17 cellular contexts compared by ENCODE assay signal in genomic region chr4:80033581-80033980, GRCh38. TPM values are rescaled to one million over a fixed set of nuclear protein-coding genes. Genes with fewer than 3 reads are reported as not detected.
A peak's percentile ranks its signal among the peaks of the same experiment; 100 is the strongest.
DNase-seq lines count a peak whose midpoint lies in the region; ATAC-seq, FAIRE-seq and TF ChIP-seq lines count a peak whose summit lies in the region.
"Had no signal": no experiment of that assay in that cellular context is flagged by ENCODE, and none has a peak within 500 bp of the region (broad histone marks: within the 10 kb centered on the region; RNA-seq: fewer than 3 reads in every experiment).

No MANE protein-coding gene starts in this region.

- TF ChIP-seq CTCF in HepG2 (CRISPR knock-in tag; IDR thresholded peaks at IDR 0.05) (no peak), right lobe of liver (IDR thresholded peaks at IDR 0.05) (no peak), RWPE1 (conservative IDR thresholded peaks at IDR 0.05; ENCODE audit: low read depth) (peak; percentile 17; the same call in 1 of the 2 replicates), fibroblast of mammary gland (conservative IDR thresholded peaks at IDR 0.05; ENCODE audit: control insufficient read depth, insufficient read depth, low read depth, low read length) (peak; percentile 6)

- H3K4me3 ChIP-seq in HepG2 (replicated peaks in 1 of 3; ENCODE audit: insufficient read depth in 1 of 3, low read depth in 2 of 3, low read length in 3 of 3) = no peak overlapping the region
- H3K4me3 ChIP-seq in right lobe of liver = no peak overlapping the region
- H3K4me3 ChIP-seq in fibroblast of mammary gland (ENCODE audit: control insufficient read depth, low read depth, low read length) = no peak overlapping the region

- ATAC-seq in HepG2 (peak; percentile 41; the same call in 1 of the 3 replicates), right lobe of liver (no peak), GM18870 (IDR thresholded peaks at IDR 0.05; ENCODE audit: unreplicated experiment) (no peak)
- ATAC-seq: stimulated activated naive CD8-positive, alpha-beta T cell treated with anti-CD3 and anti-CD28 coated beads, Interleukin-15, amount 100 ng/mL, for 72 hours had no signal

- POLR2A ChIA-PET in HepG2 (lab: Yijun Ruan, JAX) = no interaction called here
- POLR2A ChIA-PET in RWPE1 (lab: Yijun Ruan, JAX; ENCODE audit: low non-redundant PET) = no interaction called here

- no peaks in the 10 kb centered on the region for H4K20me1 ChIP-seq in HepG2 (ENCODE audit: insufficient read depth, low read length)

- H3K9me3 ChIP-seq in HepG2 (ENCODE audit: low read length) (no peaks in the 10 kb centered on the region), right lobe of liver (no peaks in the 10 kb centered on the region)

- no peak overlapping the region for H2AFZ ChIP-seq in HepG2 (ENCODE audit: low read length)

- no peak for DNase-seq in HepG2 (ENCODE audit: low spot score)
- DNase-seq in right lobe of liver = no peak
- no peak for DNase-seq in RWPE1 (ENCODE audit: low spot score)
- no peak for DNase-seq in fibroblast of mammary gland (ENCODE audit: low read depth)
- no peak for DNase-seq in cerebellum (ENCODE audit: low spot score)
- no peak for DNase-seq in medulla oblongata (ENCODE audit: extremely low spot score)
- DNase-seq in HPDE6-E6E7 (ENCODE audit: extremely low spot score) = no peak
- DNase-seq: activated CD4-positive, alpha-beta T cell treated with anti-CD3 and anti-CD28 coated beads, Interleukin-2, amount 50 U/mL, for 48 hours; hypothalamus; kidney; MV-4-11; NCI-H2081; NCI-H526; retina; stimulated activated naive CD8-positive, alpha-beta T cell treated with anti-CD3 and anti-CD28 coated beads, Interleukin-15, amount 100 ng/mL, for 72 hours had no signal

- FAIRE-seq in HepG2 (lab: Jason Lieb, UNC) = no peak
- FAIRE-seq: kidney, TTC549 had no signal

- H3K36me3 ChIP-seq in HepG2 (replicated peaks in 1 of 2; ENCODE audit: control insufficient read depth in 1 of 2, insufficient read depth in 2 of 2, low read length in 2 of 2) (no peaks in the 10 kb centered on the region), right lobe of liver (peaks cover 0 to 38% (median 2%) of the 10 kb centered on the region in 4 donors)

- no peaks in the 10 kb centered on the region for H3K79me2 ChIP-seq in HepG2 (ENCODE audit: insufficient read depth, low read length)

- intact Hi-C loops in HepG2 (cut with micrococcal nuclease; ENCODE audit: unreplicated experiment) = no loop called here
- intact Hi-C loops in right lobe of liver (cut with DNase I) = no loop called here

- TF ChIP-seq EP300 in HepG2 (IDR thresholded peaks at IDR 0.05; ENCODE audit: low read depth in 2 of 2, low read length in 2 of 2) (no peak), HepG2 (CRISPR knock-in tag; IDR thresholded peaks at IDR 0.05; ENCODE audit: borderline replicate concordance) (no peak)

- in situ Hi-C loops in HepG2 (cut with HindIII; ENCODE audit: extremely low pct_ligation_motif_present, low pct_unique_long_range_greater_than_20kb) = no loop called here

- H3K4me2 ChIP-seq in HepG2 (ENCODE audit: low read depth, low read length) = no peak overlapping the region

- H3K4me1 ChIP-seq in HepG2 (ENCODE audit: insufficient read depth, low read length) (peaks cover 10% of the 10 kb centered on the region), right lobe of liver (no peaks in the 10 kb centered on the region)

- H3K27me3 ChIP-seq in HepG2 (ENCODE audit: control insufficient read depth in 1 of 2, insufficient read depth in 2 of 2, low read length in 2 of 2) (no peaks in the 10 kb centered on the region), right lobe of liver (no peaks in the 10 kb centered on the region)

- H3K9ac ChIP-seq in HepG2 (ENCODE audit: insufficient read depth, low read depth, low read length) = no peak overlapping the region

- TF ChIP-seq RAD21 in HepG2 (CRISPR knock-in tag; IDR thresholded peaks at IDR 0.05) = no peak

- no TSS peak for BruUV-seq in HepG2 (replicated peaks; lab: Mats Ljungman, UMichigan)

- no peak overlapping the region for H3K27ac ChIP-seq in HepG2 (ENCODE audit: extremely low read length, insufficient read depth, low read length)
- H3K27ac ChIP-seq in right lobe of liver = no peak overlapping the region
- no peak overlapping the region for H3K27ac ChIP-seq in RWPE1

- TF ChIP-seq POLR2A in HepG2 (IDR thresholded peaks at IDR 0.05; ENCODE audit: insufficient read depth in 1 of 2, low read depth in 2 of 2, low read length in 2 of 2) = no peak
- TF ChIP-seq POLR2A in right lobe of liver (IDR thresholded peaks at IDR 0.05) = no peak

- CTCF ChIA-PET in HepG2 (lab: Yijun Ruan, JAX; ENCODE audit: low intra/inter-chr PET ratio, low total read pairs) (no interaction called here), RWPE1 (lab: Yijun Ruan, JAX) (no interaction called here)

TF ChIP-seq in HepG2, 621 proteins besides CTCF, POLR2A, EP300 and RAD21 (continues in another document):
- TF ChIP-seq TCF12 (IDR thresholded peaks at IDR 0.05) (no peak), TCF12 (CRISPR knock-in tag; IDR thresholded peaks at IDR 0.05) (no peak), SKIL (CRISPR knock-in tag; IDR thresholded peaks at IDR 0.05; ENCODE audit: borderline replicate concordance) (no peak), ELF4 (CRISPR knock-in tag; IDR thresholded peaks at IDR 0.05; ENCODE audit: borderline replicate concordance) (no peak), NR3C1 (CRISPR knock-in tag; IDR thresholded peaks at IDR 0.05) (no peak), GMEB2 (CRISPR knock-in tag; IDR thresholded peaks at IDR 0.05; ENCODE audit: low read depth) (no peak), MEF2D (CRISPR knock-in tag; IDR thresholded peaks at IDR 0.05) (no peak), MAZ (IDR thresholded peaks at IDR 0.05; ENCODE audit: borderline replicate concordance, low read depth, low read length) (no peak), MAZ (CRISPR knock-in tag; IDR thresholded peaks at IDR 0.05; ENCODE audit: low read depth) (no peak)

RNA-seq across cellular contexts. Expression of gene ANTXR2, which starts 39.4 kb away (rescaled TPM):
- total RNA-seq in HepG2 (2016; rRNA removed; fragmentation: Illumina TruSeq; extraction: Trizol) (8.4 and 14.5 TPM in 2 replicates), right lobe of liver (10 to 100 TPM; 24.5 to 86.0 (median 33.7) TPM), cerebellum (33.4 TPM)
- total RNA-seq in HepG2 (2016; cell fraction: cytosol; rRNA removed; fragmentation: Illumina TruSeq; extraction: Trizol; ENCODE audit: low read depth) = 0.62 and 1.0 TPM in 2 replicates
- total RNA-seq in HepG2 (2016; cell fraction: insoluble cytoplasmic fraction; rRNA removed; fragmentation: Illumina TruSeq; extraction: Trizol) = 7.1 and 13.3 TPM in 2 replicates
- total RNA-seq in HepG2 (2016; cell fraction: membrane; rRNA removed; fragmentation: Illumina TruSeq; extraction: Trizol) = 2.1 and 3.1 TPM in 2 replicates
- 18.8 and 20.1 TPM in 2 replicates for total RNA-seq in HepG2 (2016; cell fraction: nucleus; rRNA removed; fragmentation: Illumina TruSeq; extraction: Trizol)
- polyA plus RNA-seq in HepG2 (2011; rRNA removed) = 4.6 and 4.8 TPM in 2 replicates
- polyA plus RNA-seq in HepG2 (2011; cell fraction: cytosol; rRNA removed) = 1.8 and 3.7 TPM in 2 replicates
- 1.8 and 2.6 TPM in 2 replicates for polyA plus RNA-seq in HepG2 (2011; cell fraction: nucleus; rRNA removed)
- 4.9 and 8.5 TPM in 2 replicates for polyA plus RNA-seq in HepG2 (2012)
- 0.26 and 0.31 TPM in 2 replicates for polyA plus RNA-seq in HepG2 (2016; cell fraction: cytosol; fragmentation: Illumina TruSeq; extraction: Trizol; ENCODE audit: low read depth)
- polyA plus RNA-seq in HepG2 (2016; cell fraction: insoluble cytoplasmic fraction; fragmentation: Illumina TruSeq; extraction: Trizol; ENCODE audit: low read depth) = 4.9 and 5.3 TPM in 2 replicates
- polyA plus RNA-seq in HepG2 (2016; cell fraction: membrane; fragmentation: Illumina TruSeq; extraction: Trizol; ENCODE audit: low read depth) = 0.70 and 1.4 TPM in 2 replicates
- 11.4 and 13.9 TPM in 2 replicates for polyA plus RNA-seq in HepG2 (2016; cell fraction: nucleus; fragmentation: Illumina TruSeq; extraction: Trizol; ENCODE audit: insufficient read depth, low read depth)
- polyA minus RNA-seq in HepG2 (2011; rRNA and poly(A)+ RNA removed; ENCODE audit: low replicate concordance) = 4.2 TPM in 1 of 2 replicates, not detected in the other
- 6.0 and 10.0 TPM in 2 replicates for polyA minus RNA-seq in HepG2 (2011; cell fraction: cytosol; rRNA and poly(A)+ RNA removed)
- 21.8 and 32.9 TPM in 2 replicates for polyA minus RNA-seq in HepG2 (2011; cell fraction: nucleus; rRNA and poly(A)+ RNA removed)

Comparison
In these comparisons a context has a peak if more than half of its experiments do, and no peak if none do; other contexts are left out.
1. CTCF ChIP-seq: peak in RWPE1 (single experiment) and fibroblast of mammary gland (single experiment); none in HepG2 (single experiment) and right lobe of liver (0 of 4).